ENCODE assay signal across 29 cellular contexts in genomic region chrX:124341361-124342132, GRCh38. TPM values are rescaled to one million over a fixed set of nuclear protein-coding genes. Genes with fewer than 3 reads are reported as not detected.
DNase-seq lines count a peak whose midpoint lies in the region; ATAC-seq and TF ChIP-seq lines count a peak whose summit lies in the region.
"Had no signal": no experiment of that assay in that cellular context is flagged by ENCODE, and none has a peak within 500 bp of the region (broad histone marks: within the 10 kb centered on the region; RNA-seq: fewer than 3 reads in every experiment).

No MANE protein-coding gene starts in this region.

- POLR2A ChIA-PET in activated CD4-positive, alpha-beta T cell treated with anti-CD3 and anti-CD28 coated beads for 36 hours (lab: Charles Lee), result interaction anchor here (0.5 kb wide), 1 partner anchor 101 kb away, joined by 9 read pairs; no protein-coding TSS in a partner anchor
- POLR2A ChIA-PET in HEK293 (lab: Yijun Ruan, JAX), result no interaction called here
- POLR2A ChIA-PET in naive thymus-derived CD4-positive, alpha-beta T cell (lab: Charles Lee), result interaction anchor here (0.5 to 2.9 kb wide), 3 partner anchors 12 to 496 kb away, joined by 3 to 10 read pairs (median 3); no protein-coding TSS in a partner anchor

- no peak overlapping the region for H3K27ac ChIP-seq in HEK293 (ENCODE audit: extremely low read depth, low read depth, low read length)
- peak overlapping the region; percentile 49 for H3K27ac ChIP-seq in naive thymus-derived CD4-positive, alpha-beta T cell (ENCODE audit: low read depth, low read length)
- H3K27ac ChIP-seq: 22Rv1, SK-N-MC had no signal

- no peaks in the 10 kb centered on the region for H3K9me3 Mint-ChIP-seq in activated CD4-positive, alpha-beta T cell treated with anti-CD3 and anti-CD28 coated beads for 36 hours (ENCODE audit: low read depth)
- H3K9me3 Mint-ChIP-seq in activated T-helper 1 cell treated with anti-CD3 and anti-CD28 coated beads, Interleukin-12 subunit alpha, Interleukin-12 subunit beta, Interleukin-2, Interleukin-4 antibody, amounts not matched to agents 30 ng/mL and 10 ng/mL and 1 ng/mL, durations not matched to agents 14 hours and 24 hours and 36 hours, result no peaks in the 10 kb centered on the region
- H3K9me3 Mint-ChIP-seq in naive thymus-derived CD4-positive, alpha-beta T cell, result no peaks in the 10 kb centered on the region
- H3K9me3 Mint-ChIP-seq: HFFc6 had no signal

- no peaks in the 10 kb centered on the region for H3K9me3 ChIP-seq in HEK293 (ENCODE audit: control insufficient read depth, insufficient read depth, low read depth, low read length)
- H3K9me3 ChIP-seq in naive thymus-derived CD4-positive, alpha-beta T cell (ENCODE audit: control insufficient read depth in 2 of 3, low read length in 3 of 3), result no peaks in the 10 kb centered on the region
- H3K9me3 ChIP-seq: Caco-2, gastroesophageal sphincter had no signal

- TF ChIP-seq CTCF in HEK293 (tag by site-specific recombination; IDR thresholded peaks at IDR 0.05) (no peak), omental fat pad (IDR thresholded peaks at IDR 0.05) (no peak)

- intact Hi-C loops in activated CD4-positive, alpha-beta T cell treated with anti-CD3 and anti-CD28 coated beads for 36 hours (cut with DNase I, micrococcal nuclease), result loop anchor here in 1 of 2 experiments (5.0 to 10.0 kb wide), 2 partner anchors 59 to 953 kb away; no protein-coding TSS in a partner anchor
- intact Hi-C loops in activated T-helper 1 cell treated with anti-CD3 and anti-CD28 coated beads, Interleukin-12 subunit alpha, Interleukin-12 subunit beta, Interleukin-2, Interleukin-4 antibody, amounts not matched to agents 30 ng/mL and 10 ng/mL and 1 ng/mL, durations not matched to agents 14 hours and 24 hours and 36 hours (cut with micrococcal nuclease), result loop anchor here (2.0 to 10.0 kb wide), 2 partner anchors 17 to 477 kb away; partner anchors contain the start of gene XIAP
- intact Hi-C loops in naive thymus-derived CD4-positive, alpha-beta T cell (cut with micrococcal nuclease), result loop anchor here (2.0 to 10.0 kb wide), 5 partner anchors 17 to 607 kb away; partner anchors contain the start of gene THOC2 (in 1 of the 2)

- CTCF ChIA-PET in activated CD4-positive, alpha-beta T cell treated with anti-CD3 and anti-CD28 coated beads for 36 hours (lab: Charles Lee), result interaction anchor here (1.1 to 3.0 kb wide), 2 partner anchors 13 to 124 kb away, joined by 3 to 14 read pairs; no protein-coding TSS in a partner anchor
- CTCF ChIA-PET in HEK293 (lab: Yijun Ruan, JAX), result no interaction called here
- CTCF ChIA-PET in naive thymus-derived CD4-positive, alpha-beta T cell (lab: Charles Lee), result no interaction called here

- no peaks in the 10 kb centered on the region for H3K36me3 Mint-ChIP-seq in activated CD4-positive, alpha-beta T cell treated with anti-CD3 and anti-CD28 coated beads for 36 hours (ENCODE audit: low read depth)
- no peaks in the 10 kb centered on the region for H3K36me3 Mint-ChIP-seq in activated T-helper 1 cell treated with anti-CD3 and anti-CD28 coated beads, Interleukin-12 subunit alpha, Interleukin-12 subunit beta, Interleukin-2, Interleukin-4 antibody, amounts not matched to agents 30 ng/mL and 10 ng/mL and 1 ng/mL, durations not matched to agents 14 hours and 24 hours and 36 hours (ENCODE audit: low read depth)
- H3K36me3 Mint-ChIP-seq in naive thymus-derived CD4-positive, alpha-beta T cell, result no peaks in the 10 kb centered on the region

- H3K36me3 ChIP-seq in HEK293 (ENCODE audit: control insufficient read depth in 2 of 2, insufficient read depth in 1 of 2, low read length in 2 of 2), result no peaks in the 10 kb centered on the region
- no peaks in the 10 kb centered on the region for H3K36me3 ChIP-seq in naive thymus-derived CD4-positive, alpha-beta T cell (ENCODE audit: control insufficient read depth in 2 of 3, insufficient read depth in 3 of 3, low read length in 3 of 3)
- H3K36me3 ChIP-seq: gastroesophageal sphincter had no signal

- peak; percentile 23 for ATAC-seq in activated CD4-positive, alpha-beta T cell treated with anti-CD3 and anti-CD28 coated beads for 36 hours
- no peak for ATAC-seq in naive thymus-derived CD4-positive, alpha-beta T cell
- ATAC-seq in GM21528 (IDR thresholded peaks at IDR 0.05; ENCODE audit: low FRiP score, unreplicated experiment) (no peak), omental fat pad (ENCODE audit: low FRiP score) (no peak)
- ATAC-seq: esophagus mucosa, gastroesophageal sphincter had no signal

- H3K27ac Mint-ChIP-seq in activated CD4-positive, alpha-beta T cell treated with anti-CD3 and anti-CD28 coated beads for 36 hours, result peak overlapping the region; percentile 89
- H3K27ac Mint-ChIP-seq in activated T-helper 1 cell treated with anti-CD3 and anti-CD28 coated beads, Interleukin-12 subunit alpha, Interleukin-12 subunit beta, Interleukin-2, Interleukin-4 antibody, amounts not matched to agents 30 ng/mL and 10 ng/mL and 1 ng/mL, durations not matched to agents 14 hours and 24 hours and 36 hours, result peak overlapping the region; percentile 87
- peak overlapping the region; percentile 73 to 95 (median 87) for H3K27ac Mint-ChIP-seq in naive thymus-derived CD4-positive, alpha-beta T cell
- H3K27ac Mint-ChIP-seq: HFFc6 had no signal

- no peaks in the 10 kb centered on the region for H3K27me3 ChIP-seq in naive thymus-derived CD4-positive, alpha-beta T cell (ENCODE audit: control insufficient read depth in 2 of 2, insufficient read depth in 2 of 2, low read length in 2 of 2)
- H3K27me3 ChIP-seq: gastroesophageal sphincter had no signal

- peaks cover 71% of the 10 kb centered on the region for H3K4me1 Mint-ChIP-seq in activated CD4-positive, alpha-beta T cell treated with anti-CD3 and anti-CD28 coated beads for 36 hours
- H3K4me1 Mint-ChIP-seq in activated T-helper 1 cell treated with anti-CD3 and anti-CD28 coated beads, Interleukin-12 subunit alpha, Interleukin-12 subunit beta, Interleukin-2, Interleukin-4 antibody, amounts not matched to agents 30 ng/mL and 10 ng/mL and 1 ng/mL, durations not matched to agents 14 hours and 24 hours and 36 hours (ENCODE audit: low read depth), result peaks cover 60% of the 10 kb centered on the region
- H3K4me1 Mint-ChIP-seq in naive thymus-derived CD4-positive, alpha-beta T cell, result peaks cover 15 to 65% (median 53%) of the 10 kb centered on the region in 7 donors

- no peaks in the 10 kb centered on the region for H3K27me3 Mint-ChIP-seq in activated CD4-positive, alpha-beta T cell treated with anti-CD3 and anti-CD28 coated beads for 36 hours
- H3K27me3 Mint-ChIP-seq in activated T-helper 1 cell treated with anti-CD3 and anti-CD28 coated beads, Interleukin-12 subunit alpha, Interleukin-12 subunit beta, Interleukin-2, Interleukin-4 antibody, amounts not matched to agents 30 ng/mL and 10 ng/mL and 1 ng/mL, durations not matched to agents 14 hours and 24 hours and 36 hours (ENCODE audit: insufficient read depth), result no peaks in the 10 kb centered on the region
- H3K27me3 Mint-ChIP-seq in naive thymus-derived CD4-positive, alpha-beta T cell, result no peaks in the 10 kb centered on the region

- no peak overlapping the region for H3K4me3 ChIP-seq in HEK293 (ENCODE audit: low read depth, low read length)
- H3K4me3 ChIP-seq in naive thymus-derived CD4-positive, alpha-beta T cell (ENCODE audit: low read length), result peak overlapping the region; percentile 47
- H3K4me3 ChIP-seq: gastroesophageal sphincter, SK-N-MC had no signal

- H3K4me3 Mint-ChIP-seq in activated CD4-positive, alpha-beta T cell treated with anti-CD3 and anti-CD28 coated beads for 36 hours, result peak overlapping the region; percentile 45
- peak overlapping the region; percentile 54 for H3K4me3 Mint-ChIP-seq in activated T-helper 1 cell treated with anti-CD3 and anti-CD28 coated beads, Interleukin-12 subunit alpha, Interleukin-12 subunit beta, Interleukin-2, Interleukin-4 antibody, amounts not matched to agents 30 ng/mL and 10 ng/mL and 1 ng/mL, durations not matched to agents 14 hours and 24 hours and 36 hours
- H3K4me3 Mint-ChIP-seq in naive thymus-derived CD4-positive, alpha-beta T cell, result peak overlapping the region; percentile 3 to 78 (median 52)
- H3K4me3 Mint-ChIP-seq: HFFc6 had no signal

- DNase-seq in activated CD4-positive, alpha-beta T cell treated with anti-CD3 and anti-CD28 coated beads for 36 hours, result no peak
- DNase-seq in activated CD4-positive, alpha-beta T cell treated with anti-CD3 and anti-CD28 coated beads, Interleukin-2, amount 50 U/mL, for 4 hours, result no peak
- DNase-seq in activated T-helper 1 cell treated with anti-CD3 and anti-CD28 coated beads, Interleukin-12 subunit alpha, Interleukin-12 subunit beta, Interleukin-2, Interleukin-4 antibody, amounts not matched to agents 30 ng/mL and 10 ng/mL and 1 ng/mL, durations not matched to agents 14 hours and 24 hours and 36 hours (ENCODE audit: low spot score), result no peak
- no peak for DNase-seq in naive thymus-derived CD4-positive, alpha-beta T cell
- DNase-seq in ecto neural progenitor cell (ENCODE audit: low spot score) (no peak), omental fat pad (ENCODE audit: low spot score) (no peak)
- DNase-seq: activated gamma-delta T cell treated with Interleukin-2 at 50 U/mL for 16 hours, AML-193, Caco-2, cerebellar nuclear complex, DND-41, HFFc6, Karpas-422, kidney glomerular epithelial cell, NCI-H187, NCI-H526 treated with DMSO at 0.1 percent for 48 hours, occipital lobe, retina, RPMI8226, T-helper 9 cell, trophoblast cell had no signal

- H3K4me1 ChIP-seq in HEK293 (ENCODE audit: control insufficient read depth, insufficient read depth, low read length), result no peaks in the 10 kb centered on the region
- peaks cover 50 to 68% of the 10 kb centered on the region in 2 donors for H3K4me1 ChIP-seq in naive thymus-derived CD4-positive, alpha-beta T cell (ENCODE audit: control insufficient read depth in 2 of 2, insufficient read depth in 2 of 2, low read length in 2 of 2)
- H3K4me1 ChIP-seq: Caco-2, gastroesophageal sphincter had no signal

RNA-seq across cellular contexts. Expression of gene SH2D1A, which starts 4.8 kb away (rescaled TPM):
- 10 to 100 TPM; 26.8 to 32.5 TPM for total RNA-seq in activated CD4-positive, alpha-beta T cell treated with anti-CD3 and anti-CD28 coated beads for 36 hours
- 50.4 and 56.3 TPM in 2 replicates for total RNA-seq in activated T-helper 1 cell treated with anti-CD3 and anti-CD28 coated beads, Interleukin-12 subunit alpha, Interleukin-12 subunit beta, Interleukin-2, Interleukin-4 antibody, amounts not matched to agents 30 ng/mL and 10 ng/mL and 1 ng/mL, durations not matched to agents 14 hours and 24 hours and 36 hours
- total RNA-seq in naive thymus-derived CD4-positive, alpha-beta T cell, result 10 to 100 TPM; 23.8 to 48.2 (median 37.9) TPM
- polyA plus RNA-seq in naive thymus-derived CD4-positive, alpha-beta T cell, result 10 to 100 TPM; 43.8 to 57.6 TPM
- 1 to 10 TPM in 3 of 4 donors, under 1 TPM in 1; 0.93 to 4.9 (median 2.8) TPM for total RNA-seq in omental fat pad
- total RNA-seq: Caco-2, HFFc6, HT-29, lung microvascular endothelial cell, occipital lobe had no signal

RNA-seq across cellular contexts. Expression of gene TEX13D, which starts 9.1 kb away (rescaled TPM):
- total RNA-seq in activated CD4-positive, alpha-beta T cell treated with anti-CD3 and anti-CD28 coated beads for 36 hours, result not detected
- 0.05 TPM in 1 of 2 replicates, not detected in the other for total RNA-seq in activated T-helper 1 cell treated with anti-CD3 and anti-CD28 coated beads, Interleukin-12 subunit alpha, Interleukin-12 subunit beta, Interleukin-2, Interleukin-4 antibody, amounts not matched to agents 30 ng/mL and 10 ng/mL and 1 ng/mL, durations not matched to agents 14 hours and 24 hours and 36 hours
- total RNA-seq in naive thymus-derived CD4-positive, alpha-beta T cell, result not detected
- polyA plus RNA-seq in naive thymus-derived CD4-positive, alpha-beta T cell, result not detected
- total RNA-seq in omental fat pad, result not detected
- total RNA-seq: Caco-2, esophagus mucosa, HFFc6, HT-29, lung microvascular endothelial cell, occipital lobe had no signal
